ENCODE assay signal across 1 cellular context in genomic region chr5:167696558-167697314, GRCh38.
TF ChIP-seq lines count a peak whose summit lies in the region.

No MANE protein-coding gene starts in this region.

TF ChIP-seq in GM12891, 5 proteins besides CTCF, POLR2A, EP300 and RAD21 (continued from another document):
- TF ChIP-seq SPI1 (IDR thresholded peaks at IDR 0.05; ENCODE audit: low read depth, low read length): no peak
